9 cellular contexts compared by ENCODE assay signal in genomic region chr15:68299436-68299835, GRCh38. TPM values are rescaled to one million over a fixed set of nuclear protein-coding genes. Genes with fewer than 3 reads are reported as not detected.
DNase-seq lines count a peak whose midpoint lies in the region; ATAC-seq and TF ChIP-seq lines count a peak whose summit lies in the region.
"Had no signal": no experiment of that assay in that cellular context is flagged by ENCODE, and none has a peak within 500 bp of the region (broad histone marks: within the 10 kb centered on the region; RNA-seq: fewer than 3 reads in every experiment).

No MANE protein-coding gene starts in this region.

- H3K4me1 Mint-ChIP-seq in stimulated activated naive B cell treated with anti-CD40 and anti-IgM and Interleukin-4, amounts not matched to agents 10 μg/mL and 1 μg/mL and 100 μg/mL, for 72 hours = peaks cover 10 to 34% of the 10 kb centered on the region in 2 donors

- POLR2A ChIA-PET in HEK293T (lab: Yijun Ruan, JAX) = interaction anchor here (0.8 to 1.7 kb wide), 3 partner anchors 10 to 22 kb away, joined by 3 to 9 read pairs (median 5); partner anchors contain the start of gene FEM1B

- ATAC-seq in GM19438 (IDR thresholded peaks at IDR 0.05; ENCODE audit: low read depth, unreplicated experiment) = peak; percentile 10
- peak; percentile 8 to 14 for ATAC-seq in stimulated activated naive B cell treated with anti-CD40 and anti-IgM and Interleukin-4, amounts not matched to agents 10 μg/mL and 1 μg/mL and 100 μg/mL, for 72 hours (replicated peaks)
- ATAC-seq in GM18505 (IDR thresholded peaks at IDR 0.05; ENCODE audit: unreplicated experiment) = no peak

- no peaks in the 10 kb centered on the region for H3K27me3 Mint-ChIP-seq in stimulated activated naive B cell treated with anti-CD40 and anti-IgM and Interleukin-4, amounts not matched to agents 10 μg/mL and 1 μg/mL and 100 μg/mL, for 72 hours

- H3K4me3 Mint-ChIP-seq in stimulated activated naive B cell treated with anti-CD40 and anti-IgM and Interleukin-4, amounts not matched to agents 10 μg/mL and 1 μg/mL and 100 μg/mL, for 72 hours = no peak overlapping the region

- CTCF ChIA-PET in HEK293T (lab: Yijun Ruan, JAX) = interaction anchor here (1.3 kb wide), 1 partner anchor 19 kb away, joined by 4 read pairs; no protein-coding TSS in a partner anchor

- DNase-seq in M059J (ENCODE audit: low read depth) = peak; percentile 33
- DNase-seq in foreskin fibroblast = peak in 1 of 2 donors; percentile 64
- DNase-seq in stimulated activated naive B cell treated with anti-CD40 and anti-IgM and Interleukin-4, amounts not matched to agents 10 μg/mL and 1 μg/mL and 100 μg/mL, for 72 hours = no peak
- DNase-seq in central memory CD4-positive, alpha-beta T cell = no peak
- no peak for DNase-seq in HEK293T (ENCODE audit: extremely low spot score)
- no peak for DNase-seq in HCEC 1CT
- DNase-seq: SK-N-SH had no signal

- TF ChIP-seq CTCF in foreskin fibroblast (IDR thresholded peaks at IDR 0.05; ENCODE audit: low read depth, low read length) = no peak

- H3K27ac Mint-ChIP-seq in stimulated activated naive B cell treated with anti-CD40 and anti-IgM and Interleukin-4, amounts not matched to agents 10 μg/mL and 1 μg/mL and 100 μg/mL, for 72 hours = no peak overlapping the region

- TF ChIP-seq POLR2A in GM18505 (IDR thresholded peaks at IDR 0.05; ENCODE audit: borderline replicate concordance, extremely low read depth, insufficient read depth, insufficient read length) = no peak

- peak overlapping the region; percentile 12 to 35 for H3K4me3 ChIP-seq in foreskin fibroblast (ENCODE audit: low read depth in 1 of 2, low read length in 2 of 2)

- H3K36me3 Mint-ChIP-seq in stimulated activated naive B cell treated with anti-CD40 and anti-IgM and Interleukin-4, amounts not matched to agents 10 μg/mL and 1 μg/mL and 100 μg/mL, for 72 hours = peaks cover 7 to 19% of the 10 kb centered on the region in 2 donors

- H3K9me3 Mint-ChIP-seq in stimulated activated naive B cell treated with anti-CD40 and anti-IgM and Interleukin-4, amounts not matched to agents 10 μg/mL and 1 μg/mL and 100 μg/mL, for 72 hours = no peaks in the 10 kb centered on the region

TF ChIP-seq in HEK293T, 16 proteins besides CTCF, POLR2A, EP300 and RAD21:
- TF ChIP-seq SP1 (IDR thresholded peaks at IDR 0.05) = no peak
- no peak for TF ChIP-seq FOXA1 (IDR thresholded peaks at IDR 0.05)
- TF ChIP-seq TARDBP (IDR thresholded peaks at IDR 0.05) = no peak
- no peak for TF ChIP-seq HDGF (IDR thresholded peaks at IDR 0.05; ENCODE audit: borderline replicate concordance)
- TF ChIP-seq SUZ12 (IDR thresholded peaks at IDR 0.05) = no peak
- TF ChIP-seq PKNOX1 (IDR thresholded peaks at IDR 0.05) = no peak
- no peak for TF ChIP-seq NFRKB (IDR thresholded peaks at IDR 0.05)
- TF ChIP-seq FOXK2 (IDR thresholded peaks at IDR 0.05) = no peak
- TF ChIP-seq CTBP1 (IDR thresholded peaks at IDR 0.05; ENCODE audit: borderline replicate concordance) = no peak
- TF ChIP-seq FOXM1 (IDR thresholded peaks at IDR 0.05; ENCODE audit: borderline replicate concordance) = no peak
- no peak for TF ChIP-seq ZNF384 (IDR thresholded peaks at IDR 0.05)
- TF ChIP-seq LEF1 (IDR thresholded peaks at IDR 0.05; ENCODE audit: borderline replicate concordance) = no peak
- TF ChIP-seq ARNT (IDR thresholded peaks at IDR 0.05) = no peak

RNA-seq across cellular contexts. Expression of gene FEM1B, which starts 21.9 kb away (rescaled TPM):
- total RNA-seq in M059J (2014; rRNA removed; shearing (Covaris generic)) = 18.1 and 26.0 TPM in 2 replicates
